ENCODE assay signal across 8 cellular contexts in the genomic region with DNA sequence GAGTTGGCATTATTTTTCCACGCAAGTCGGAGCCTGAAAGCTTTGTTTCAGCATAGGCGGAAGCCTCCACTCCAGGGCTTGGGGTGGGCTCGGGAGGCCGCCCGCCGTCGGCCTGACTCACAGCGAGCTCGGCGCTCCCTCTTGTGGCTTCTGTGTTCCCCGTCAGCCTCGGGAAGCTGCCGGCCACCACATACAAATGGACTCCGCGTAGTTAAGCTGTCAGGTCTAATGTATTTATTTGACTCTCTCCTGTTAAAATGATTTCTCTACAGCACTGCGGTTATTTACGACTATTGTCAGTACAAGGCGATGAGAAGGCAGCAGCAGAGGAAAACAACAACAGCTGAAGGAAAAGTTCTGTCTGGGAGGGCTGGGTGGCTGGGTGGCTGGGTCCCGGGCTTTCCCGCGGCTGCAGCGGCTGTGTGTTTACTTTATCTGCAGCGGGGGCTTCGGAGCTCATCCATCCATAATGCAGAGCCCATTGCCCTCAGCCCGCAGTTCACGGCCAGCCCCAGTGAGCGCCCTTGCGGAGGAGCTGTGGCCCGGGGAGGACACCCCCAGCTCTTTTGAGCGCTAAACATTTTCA.
DNase-seq lines count a peak whose midpoint lies in the region; ATAC-seq, FAIRE-seq and TF ChIP-seq lines count a peak whose summit lies in the region.

No MANE protein-coding gene starts in this region.

- H3K27me3 ChIP-seq in endothelial cell of umbilical vein (ENCODE audit: control insufficient read depth in 2 of 2, insufficient read depth in 2 of 2, low read length in 2 of 2) = peaks cover 16 to 23% of the 10 kb centered on the region in 2 experiments
- H3K27me3 ChIP-seq in suprapubic skin = peaks cover 24% of the 10 kb centered on the region

- peak; percentile 77 to 87 for TF ChIP-seq CTCF in endothelial cell of umbilical vein (IDR thresholded peaks at IDR 0.05; ENCODE audit: extremely low read depth in 1 of 2, insufficient read depth in 1 of 2, low read depth in 1 of 2, low read length in 2 of 2)
- peak in 1 of 2 donors; percentile 68 for TF ChIP-seq CTCF in suprapubic skin (IDR thresholded peaks at IDR 0.05)

- POLR2A ChIA-PET in endothelial cell of umbilical vein (lab: Charles Lee) = no interaction called here

- H3K27ac ChIP-seq in endothelial cell of umbilical vein (ENCODE audit: insufficient read depth, low read depth, low read length) (no peak overlapping the region), suprapubic skin (no peak overlapping the region)

- TF ChIP-seq POLR2A in endothelial cell of umbilical vein (IDR thresholded peaks at IDR 0.05; ENCODE audit: low read depth, low read length) (no peak), suprapubic skin (IDR thresholded peaks at IDR 0.05) (no peak)

- intact Hi-C loops in endothelial cell of umbilical vein (cut with micrococcal nuclease) = loop anchor here (1.0 to 10.0 kb wide), 3 partner anchors 41 to 963 kb away; a partner anchor contains a TSS

- H3K4me3 ChIP-seq in endothelial cell of umbilical vein (replicated peaks in 1 of 3; ENCODE audit: insufficient read depth in 1 of 3, low read depth in 1 of 3, low read length in 3 of 3) (no peak overlapping the region), suprapubic skin (peak overlapping the region; percentile 25)

- no peaks in the 10 kb centered on the region for H4K20me1 ChIP-seq in endothelial cell of umbilical vein (replicated peaks; ENCODE audit: control insufficient read depth, extremely low read depth, insufficient read depth, low read length)

- no peaks in the 10 kb centered on the region for H3K9me3 ChIP-seq in ES-I3 (ENCODE audit: control insufficient read depth, insufficient read depth, low read length)
- H3K9me3 ChIP-seq in endothelial cell of umbilical vein (replicated peaks; ENCODE audit: control insufficient read depth, insufficient read depth, low read length) = no peaks in the 10 kb centered on the region
- no peaks in the 10 kb centered on the region for H3K9me3 ChIP-seq in suprapubic skin

- FAIRE-seq in endothelial cell of umbilical vein (lab: Jason Lieb, UNC) = peak; percentile 88

- H3K36me3 ChIP-seq in ES-I3 (ENCODE audit: insufficient read depth, low read length) (no peaks in the 10 kb centered on the region), endothelial cell of umbilical vein (ENCODE audit: control insufficient read depth in 2 of 2, extremely low read depth in 1 of 2, insufficient read depth in 2 of 2, low read length in 2 of 2) (no peaks in the 10 kb centered on the region), suprapubic skin (no peaks in the 10 kb centered on the region)

- peak overlapping the region; percentile 54; the same call in 1 of the 2 replicates for H3K9ac ChIP-seq in ES-I3 (ENCODE audit: low read depth, low read length)
- no peak overlapping the region for H3K9ac ChIP-seq in endothelial cell of umbilical vein (replicated peaks; ENCODE audit: extremely low read depth, insufficient read depth, low read length)

- H3K79me2 ChIP-seq in endothelial cell of umbilical vein (ENCODE audit: control insufficient read depth, insufficient read depth, low read length) = no peaks in the 10 kb centered on the region

- 3% methylated on average over 21 of the region's 31 CpGs for WGBS in suprapubic skin

- DNase-seq in LHCN-M2 (ENCODE audit: low read depth) (peak; percentile 61), RPMI8226 (peak; percentile 72), endothelial cell of umbilical vein (ENCODE audit: low read depth, low spot score) (peak; percentile 73), midbrain (lab: John Stamatoyannopoulos, UW) (peak; percentile 73), suprapubic skin (ENCODE audit: low spot score in 2 of 2) (no peak), GDM1 (lab: John Stamatoyannopoulos, UW) (no peak)

- BruUV-seq in endothelial cell of umbilical vein (replicated peaks; lab: Mats Ljungman, UMichigan) = no TSS peak

- ATAC-seq in GM21529 (IDR thresholded peaks at IDR 0.05; ENCODE audit: unreplicated experiment) = peak; percentile 86

- H2AFZ ChIP-seq in endothelial cell of umbilical vein (ENCODE audit: low read depth, low read length) = peak overlapping the region; percentile 45

- H3K4me2 ChIP-seq in endothelial cell of umbilical vein (ENCODE audit: insufficient read depth, low read length) = peak overlapping the region; percentile 32

- CTCF ChIA-PET in endothelial cell of umbilical vein (lab: Charles Lee) = interaction anchor here (0.6 to 7.4 kb wide), 31 partner anchors 8 to 1214 kb away, joined by 3 to 69 read pairs (median 4); a partner anchor contains a TSS

- H3K4me1 ChIP-seq in ES-I3 (ENCODE audit: insufficient read depth, low read length) (peaks cover 11% of the 10 kb centered on the region), endothelial cell of umbilical vein (ENCODE audit: control insufficient read depth, extremely low read depth, insufficient read depth, low read length) (no peaks in the 10 kb centered on the region), suprapubic skin (peaks cover 14% of the 10 kb centered on the region)

- H3K9me1 ChIP-seq in endothelial cell of umbilical vein (replicated peaks; ENCODE audit: control insufficient read depth, extremely low read depth, insufficient read depth, low read length) = no peaks in the 10 kb centered on the region

- dilution Hi-C loops in endothelial cell of umbilical vein (cut with MboI; ENCODE audit: extremely low pct_ligation_motif_present, low sequenced_read_pairs) = no loop called here

- TF ChIP-seq EP300 in suprapubic skin (IDR thresholded peaks at IDR 0.05) = no peak

TF ChIP-seq in endothelial cell of umbilical vein, 7 proteins besides CTCF, POLR2A, EP300 and RAD21:
- TF ChIP-seq JUN (IDR thresholded peaks at IDR 0.05; ENCODE audit: borderline replicate concordance, insufficient read depth, insufficient read length, low read depth) = no peak
- TF ChIP-seq MYC (IDR thresholded peaks at IDR 0.05; ENCODE audit: low read depth, low read length) = no peak
- TF ChIP-seq POLR2AphosphoS5 (IDR thresholded peaks at IDR 0.05; ENCODE audit: insufficient read depth, low read depth, low read length) = no peak
- TF ChIP-seq, protein P1, sequence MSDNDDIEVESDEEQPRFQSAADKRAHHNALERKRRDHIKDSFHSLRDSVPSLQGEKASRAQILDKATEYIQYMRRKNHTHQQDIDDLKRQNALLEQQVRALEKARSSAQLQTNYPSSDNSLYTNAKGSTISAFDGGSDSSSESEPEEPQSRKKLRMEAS (IDR thresholded peaks at IDR 0.05; ENCODE audit: insufficient read depth, insufficient read length) = no peak
- TF ChIP-seq EZH2 (IDR thresholded peaks at IDR 0.05; ENCODE audit: borderline replicate concordance, low read depth, low read length, severe bottlenecking) = peak; percentile 57
- TF ChIP-seq FOS (IDR thresholded peaks at IDR 0.05; ENCODE audit: borderline replicate concordance, insufficient read depth, low read length) = no peak

Comparison
In these comparisons a context has a peak if more than half of its experiments do, and no peak if none do; other contexts are left out.
1. DNase-seq: peak in LHCN-M2 (single experiment), RPMI8226 (single experiment), endothelial cell of umbilical vein (single experiment) and midbrain (single experiment); none in suprapubic skin (0 of 2) and GDM1 (single experiment).